ENCODE assay signal across 11 cellular contexts in the genomic region with DNA sequence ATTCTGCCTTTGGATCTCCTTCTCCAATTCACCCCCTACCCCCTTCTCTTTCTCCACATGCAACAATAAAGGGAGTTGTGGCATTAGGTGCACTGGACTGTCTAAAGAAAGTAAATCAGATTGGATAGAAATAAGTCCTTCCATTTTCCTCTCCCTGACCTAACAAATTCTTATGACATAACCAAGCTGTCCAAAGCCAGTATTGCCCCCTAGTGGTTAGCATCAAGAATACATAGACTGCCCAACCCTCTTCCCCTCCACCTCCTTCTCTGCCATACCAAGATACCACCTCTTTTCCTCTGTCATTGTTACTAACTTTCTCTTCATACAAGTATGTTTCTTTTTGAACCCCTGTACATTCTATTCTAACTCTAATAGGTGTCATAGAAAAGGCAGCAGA. TPM values are rescaled to one million over a fixed set of nuclear protein-coding genes. Genes with fewer than 3 reads are reported as not detected.
DNase-seq lines count a peak whose midpoint lies in the region; ATAC-seq, FAIRE-seq and TF ChIP-seq lines count a peak whose summit lies in the region.
"Had no signal": no experiment of that assay in that cellular context is flagged by ENCODE, and none has a peak within 500 bp of the region (broad histone marks: within the 10 kb centered on the region; RNA-seq: fewer than 3 reads in every experiment).

No MANE protein-coding gene starts in this region.

- peak; percentile 38 to 48 for DNase-seq in AML-193 (lab: John Stamatoyannopoulos, UW)
- DNase-seq in GM12865 (ENCODE audit: low read depth): peak; percentile 54
- peak; percentile 23 for DNase-seq in SKM-1 (lab: John Stamatoyannopoulos, UW; ENCODE audit: unreplicated experiment)
- no peak for DNase-seq in keratinocyte (ENCODE audit: low read depth, low spot score)
- no peak for DNase-seq in A172 (ENCODE audit: low spot score)
- DNase-seq in NCI-H1694 treated with DMSO at 0.1 percent for 48 hours (lab: John Stamatoyannopoulos, UW): no peak
- DNase-seq: retina, upper lobe of left lung had no signal

- peaks cover 5% of the 10 kb centered on the region for H3K9me3 ChIP-seq in keratinocyte (ENCODE audit: control insufficient read depth, low read depth, low read length)

- TF ChIP-seq CTCF in GM12865 (IDR thresholded peaks at IDR 0.05; ENCODE audit: insufficient read depth, low read depth, low read length, missing control alignments) (peak; percentile 58), keratinocyte (optimal IDR thresholded peaks at IDR 0.05 in 1 of 3, IDR thresholded peaks at IDR 0.05 in 1 of 3, conservative IDR thresholded peaks at IDR 0.05 in 1 of 3; ENCODE audit: extremely low read depth in 1 of 3, insufficient read depth in 2 of 3, low read length in 3 of 3) (peak in 2 of 3 experiments; percentile 48 to 59)

- H3K27me3 ChIP-seq in keratinocyte (ENCODE audit: control insufficient read depth, extremely low read depth, insufficient read depth, low read length): no peaks in the 10 kb centered on the region
- H3K27me3 ChIP-seq: upper lobe of left lung had no signal

- no peaks in the 10 kb centered on the region for H4K20me1 ChIP-seq in keratinocyte (ENCODE audit: control insufficient read depth, extremely low read depth, insufficient read depth, low read length)

- no peak overlapping the region for H2AFZ ChIP-seq in keratinocyte (ENCODE audit: control insufficient read depth, low read length)

- H3K79me2 ChIP-seq in keratinocyte (ENCODE audit: control insufficient read depth, insufficient read depth, low read length): peaks cover 8% of the 10 kb centered on the region

- no peaks in the 10 kb centered on the region for H3K36me3 ChIP-seq in keratinocyte (ENCODE audit: control insufficient read depth in 2 of 2, extremely low read depth in 1 of 2, insufficient read depth in 2 of 2, low read length in 2 of 2)
- H3K36me3 ChIP-seq: upper lobe of left lung had no signal

- FAIRE-seq in keratinocyte (lab: Jason Lieb, UNC): no peak

- H3K9ac ChIP-seq in keratinocyte (ENCODE audit: control insufficient read depth, extremely low read depth, insufficient read depth, low read length): no peak overlapping the region

- dilution Hi-C loops in keratinocyte (cut with MboI; ENCODE audit: extremely low pct_ligation_motif_present, low sequenced_read_pairs): no loop called here

- H3K4me3 ChIP-seq in GM12865 (ENCODE audit: low read depth, low read length): no peak overlapping the region
- no peak overlapping the region for H3K4me3 ChIP-seq in keratinocyte (ENCODE audit: control insufficient read depth in 2 of 3, extremely low read depth in 1 of 3, insufficient read depth in 2 of 3, low read depth in 1 of 3, low read length in 3 of 3)
- H3K4me3 ChIP-seq: coronary artery, upper lobe of left lung had no signal

- no peaks in the 10 kb centered on the region for H3K9me1 ChIP-seq in keratinocyte (ENCODE audit: control insufficient read depth, extremely low read depth, insufficient read depth, low read length)

- peaks cover 17% of the 10 kb centered on the region for H3K4me1 ChIP-seq in keratinocyte (ENCODE audit: control insufficient read depth, extremely low read depth, insufficient read depth, low read length)

- no peak overlapping the region for H3K4me2 ChIP-seq in keratinocyte (ENCODE audit: control insufficient read depth, extremely low read depth, insufficient read depth, low read depth, low read length)

- H3K27ac ChIP-seq in keratinocyte (ENCODE audit: control insufficient read depth, insufficient read depth, low read length): no peak overlapping the region
- H3K27ac ChIP-seq: coronary artery, upper lobe of left lung had no signal

- ATAC-seq in GM19023 (IDR thresholded peaks at IDR 0.05; ENCODE audit: unreplicated experiment) (no peak), GM18858 (IDR thresholded peaks at IDR 0.05; ENCODE audit: unreplicated experiment) (no peak)

RNA-seq across cellular contexts. Expression of a gene that starts 45.7 kb away (rescaled TPM):
- 1.5 to 2.2 TPM (median 1.6 TPM) in 3 replicates for polyA plus RNA-seq in keratinocyte
- 1.0 TPM for polyA plus RNA-seq in keratinocyte (2011; ENCODE audit: low read depth)
- polyA plus RNA-seq in keratinocyte (2011; cell fraction: cytosol; rRNA removed): 1.1 TPM in 2 replicates
- polyA plus RNA-seq in keratinocyte (2011; cell fraction: nucleus; rRNA removed): 6.7 and 7.7 TPM in 2 replicates
- 1.8 and 2.1 TPM in 2 replicates for polyA plus RNA-seq in keratinocyte (2012; ENCODE audit: low replicate concordance)
- polyA minus RNA-seq in keratinocyte: 3.5 to 8.7 TPM (median 3.6 TPM) in 3 replicates
- polyA minus RNA-seq in keratinocyte (2011; cell fraction: cytosol; rRNA and poly(A)+ RNA removed): 2.5 TPM
- 6.4 and 11.2 TPM in 2 replicates for polyA minus RNA-seq in keratinocyte (2011; cell fraction: nucleus; rRNA and poly(A)+ RNA removed)
- 1.1 and 1.5 TPM in 2 replicates for total RNA-seq in A172 (2014; rRNA removed; shearing (Covaris generic))

Comparison
In these comparisons a context has a peak if more than half of its experiments do, and no peak if none do; other contexts are left out.
1. DNase-seq: peak in AML-193 (2 of 2), GM12865 (single experiment) and SKM-1 (single experiment); none in keratinocyte (single experiment), A172 (single experiment) and NCI-H1694 treated with DMSO at 0.1 percent for 48 hours (single experiment).